Comparison of ENCODE assay signal across 1 cellular context in the genomic region with DNA sequence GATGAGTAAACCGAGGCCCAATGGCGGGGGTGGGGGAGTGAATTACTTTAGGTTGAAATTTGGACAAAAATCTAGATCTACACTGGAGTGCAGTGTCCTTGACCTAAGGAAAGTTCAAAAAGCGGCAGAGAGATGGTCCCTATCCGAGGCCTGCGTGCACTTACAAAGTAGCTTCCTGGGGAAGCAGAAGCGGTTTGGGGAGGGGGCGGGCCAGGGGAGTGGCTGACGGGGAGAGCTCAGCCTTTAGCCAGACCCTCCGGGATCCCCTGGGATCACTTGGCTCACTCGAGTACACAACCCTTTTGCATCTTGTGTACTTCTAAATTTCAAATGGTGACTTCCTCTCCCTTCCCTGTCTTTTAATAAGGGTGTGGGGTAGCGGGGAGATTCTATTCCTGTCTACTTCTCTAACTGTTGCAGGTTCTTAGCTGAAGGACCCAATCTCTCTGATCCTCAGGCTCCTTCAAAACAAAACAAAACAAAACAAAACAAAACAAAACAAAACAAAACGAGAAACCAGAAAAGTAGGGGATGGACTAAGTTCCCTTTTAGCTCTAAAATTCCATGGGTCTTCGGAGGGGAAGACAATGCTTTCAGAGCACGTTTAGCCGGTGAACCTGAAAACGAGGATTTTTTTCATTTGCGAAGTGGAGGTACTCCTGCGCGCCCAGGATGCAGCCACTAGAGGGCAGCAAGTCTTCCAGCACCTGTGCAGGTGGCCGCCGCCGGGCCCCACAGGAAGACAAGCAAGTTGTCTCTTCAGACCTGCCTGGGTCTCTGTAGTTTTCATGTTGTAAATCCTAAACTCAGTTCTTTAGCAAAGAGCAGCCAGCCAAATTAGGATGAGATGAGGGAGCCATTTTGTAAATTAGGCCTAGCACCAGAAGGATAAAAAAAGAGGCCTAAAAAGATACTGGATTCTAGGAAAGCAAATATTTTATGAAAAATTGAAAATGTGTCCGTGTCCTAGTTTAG.
TF ChIP-seq lines count a peak whose summit lies in the region.

No MANE protein-coding gene starts in this region.

TF ChIP-seq in SK-N-SH treated with all-trans-retinoic acid at 6 μM for 48 hours, 23 proteins besides CTCF, POLR2A, EP300 and RAD21 (continued from another document):
- TF ChIP-seq, protein P1, sequence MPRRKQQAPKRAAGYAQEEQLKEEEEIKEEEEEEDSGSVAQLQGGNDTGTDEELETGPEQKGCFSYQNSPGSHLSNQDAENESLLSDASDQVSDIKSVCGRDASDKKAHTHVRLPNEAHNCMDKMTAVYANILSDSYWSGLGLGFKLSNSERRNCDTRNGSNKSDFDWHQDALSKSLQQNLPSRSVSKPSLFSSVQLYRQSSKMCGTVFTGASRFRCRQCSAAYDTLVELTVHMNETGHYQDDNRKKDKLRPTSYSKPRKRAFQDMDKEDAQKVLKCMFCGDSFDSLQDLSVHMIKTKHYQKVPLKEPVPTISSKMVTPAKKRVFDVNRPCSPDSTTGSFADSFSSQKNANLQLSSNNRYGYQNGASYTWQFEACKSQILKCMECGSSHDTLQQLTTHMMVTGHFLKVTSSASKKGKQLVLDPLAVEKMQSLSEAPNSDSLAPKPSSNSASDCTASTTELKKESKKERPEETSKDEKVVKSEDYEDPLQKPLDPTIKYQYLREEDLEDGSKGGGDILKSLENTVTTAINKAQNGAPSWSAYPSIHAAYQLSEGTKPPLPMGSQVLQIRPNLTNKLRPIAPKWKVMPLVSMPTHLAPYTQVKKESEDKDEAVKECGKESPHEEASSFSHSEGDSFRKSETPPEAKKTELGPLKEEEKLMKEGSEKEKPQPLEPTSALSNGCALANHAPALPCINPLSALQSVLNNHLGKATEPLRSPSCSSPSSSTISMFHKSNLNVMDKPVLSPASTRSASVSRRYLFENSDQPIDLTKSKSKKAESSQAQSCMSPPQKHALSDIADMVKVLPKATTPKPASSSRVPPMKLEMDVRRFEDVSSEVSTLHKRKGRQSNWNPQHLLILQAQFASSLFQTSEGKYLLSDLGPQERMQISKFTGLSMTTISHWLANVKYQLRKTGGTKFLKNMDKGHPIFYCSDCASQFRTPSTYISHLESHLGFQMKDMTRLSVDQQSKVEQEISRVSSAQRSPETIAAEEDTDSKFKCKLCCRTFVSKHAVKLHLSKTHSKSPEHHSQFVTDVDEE (CRISPR knock-in tag; IDR thresholded peaks at IDR 0.05): no peak
- TF ChIP-seq ZC3H10 (CRISPR knock-in tag; IDR thresholded peaks at IDR 0.05) (no peak), ESRRG (CRISPR knock-in tag; IDR thresholded peaks at IDR 0.05) (no peak), ZFP30 (CRISPR knock-in tag; IDR thresholded peaks at IDR 0.05) (no peak), CSDC2 (CRISPR knock-in tag; IDR thresholded peaks at IDR 0.05) (no peak), ISL1 (CRISPR knock-in tag; IDR thresholded peaks at IDR 0.05) (no peak), ZNF8 (CRISPR knock-in tag; IDR thresholded peaks at IDR 0.05) (no peak), BACH2 (CRISPR knock-in tag; IDR thresholded peaks at IDR 0.05; ENCODE audit: borderline replicate concordance) (no peak), ZNF70 (CRISPR knock-in tag; IDR thresholded peaks at IDR 0.05) (no peak)
- TF ChIP-seq, protein P2, sequence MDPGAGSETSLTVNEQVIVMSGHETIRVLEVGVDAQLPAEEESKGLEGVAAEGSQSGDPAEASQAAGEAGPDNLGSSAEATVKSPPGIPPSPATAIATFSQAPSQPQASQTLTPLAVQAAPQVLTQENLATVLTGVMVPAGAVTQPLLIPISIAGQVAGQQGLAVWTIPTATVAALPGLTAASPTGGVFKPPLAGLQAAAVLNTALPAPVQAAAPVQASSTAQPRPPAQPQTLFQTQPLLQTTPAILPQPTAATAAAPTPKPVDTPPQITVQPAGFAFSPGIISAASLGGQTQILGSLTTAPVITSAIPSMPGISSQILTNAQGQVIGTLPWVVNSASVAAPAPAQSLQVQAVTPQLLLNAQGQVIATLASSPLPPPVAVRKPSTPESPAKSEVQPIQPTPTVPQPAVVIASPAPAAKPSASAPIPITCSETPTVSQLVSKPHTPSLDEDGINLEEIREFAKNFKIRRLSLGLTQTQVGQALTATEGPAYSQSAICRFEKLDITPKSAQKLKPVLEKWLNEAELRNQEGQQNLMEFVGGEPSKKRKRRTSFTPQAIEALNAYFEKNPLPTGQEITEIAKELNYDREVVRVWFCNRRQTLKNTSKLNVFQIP (CRISPR knock-in tag; IDR thresholded peaks at IDR 0.05; ENCODE audit: borderline replicate concordance, low read depth): no peak
